ENCODE assay signal across 21 cellular contexts in genomic region chr9:130176760-130177159, GRCh38. TPM values are rescaled to one million over a fixed set of nuclear protein-coding genes. Genes with fewer than 3 reads are reported as not detected.
"Had no signal": no experiment of that assay in that cellular context is flagged by ENCODE, and none has a peak within 500 bp of the region (broad histone marks: within the 10 kb centered on the region; RNA-seq: fewer than 3 reads in every experiment).

No MANE protein-coding gene starts in this region.

- H3K4me2 ChIP-seq: SK-N-SH had no signal

- H3K4me3 ChIP-seq: adrenal gland, gastrocnemius medialis, left lung, mucosa of descending colon, prostate gland, spleen, tibial nerve had no signal

- H3K36me3 ChIP-seq: adrenal gland, gastrocnemius medialis, left lung, prostate gland, spleen, tibial nerve had no signal

- ATAC-seq: gastrocnemius medialis; left lung; mucosa of descending colon; naive thymus-derived CD8-positive, alpha-beta T cell; sciatic nerve; stimulated activated naive CD8-positive, alpha-beta T cell treated with anti-CD3 and anti-CD28 coated beads, Interleukin-15, amount 100 ng/mL, for 72 hours; T-cell had no signal

- H3K27me3 ChIP-seq: adrenal gland, tibial nerve had no signal

- DNase-seq: activated CD4-positive, CD25-positive, alpha-beta regulatory T cell treated with anti-CD3 and anti-CD28 coated beads, Interleukin-2, amount 50 U/mL, for 72 hours; activated naive CD4-positive, alpha-beta T cell treated with anti-CD3 and anti-CD28 coated beads, Interleukin-2, amount 50 U/mL, for 16 hours; activated T-cell treated with anti-CD3 and anti-CD28 coated beads for 4 hours; adrenal gland; gastrocnemius medialis; left lung; mammary epithelial cell; mucosa of descending colon; naive thymus-derived CD8-positive, alpha-beta T cell; SHP77; SK-N-SH; spleen; stimulated activated naive CD8-positive, alpha-beta T cell treated with anti-CD3 and anti-CD28 coated beads, Interleukin-15, amount 100 ng/mL, for 72 hours; T-cell; T-helper 9 cell had no signal

- FAIRE-seq: islet of Langerhans had no signal

- H3K4me3 Mint-ChIP-seq: dendritic cell treated with granulocyte-macrophage colony-stimulating factor and Interleukin-4, amounts not matched to agents 40 ng/mL and 50 ng/mL, for 4 days; stimulated activated naive CD8-positive, alpha-beta T cell treated with anti-CD3 and anti-CD28 coated beads, Interleukin-15, amount 100 ng/mL, for 72 hours; T-cell had no signal

- H3K4me1 ChIP-seq: prostate gland had no signal

- H3K9ac ChIP-seq: SK-N-SH had no signal

- H3K9me3 Mint-ChIP-seq: dendritic cell treated with granulocyte-macrophage colony-stimulating factor and Interleukin-4, amounts not matched to agents 40 ng/mL and 50 ng/mL, for 4 days; naive thymus-derived CD8-positive, alpha-beta T cell; stimulated activated naive CD8-positive, alpha-beta T cell treated with anti-CD3 and anti-CD28 coated beads, Interleukin-15, amount 100 ng/mL, for 72 hours; T-cell had no signal

- H3K27ac Mint-ChIP-seq: dendritic cell treated with granulocyte-macrophage colony-stimulating factor and Interleukin-4, amounts not matched to agents 40 ng/mL and 50 ng/mL, for 4 days; naive thymus-derived CD8-positive, alpha-beta T cell; stimulated activated naive CD8-positive, alpha-beta T cell treated with anti-CD3 and anti-CD28 coated beads, Interleukin-15, amount 100 ng/mL, for 72 hours; T-cell had no signal

- H3K36me3 Mint-ChIP-seq: naive thymus-derived CD8-positive, alpha-beta T cell; T-cell had no signal

- H3K9me3 ChIP-seq: adrenal gland, gastrocnemius medialis, left lung, mucosa of descending colon, prostate gland, SK-N-SH, spleen, tibial nerve had no signal

- H3K27ac ChIP-seq: epithelial cell of prostate, gastrocnemius medialis, left lung, spleen, tibial nerve had no signal

RNA-seq across cellular contexts. Expression of gene NCS1, which starts 4.6 kb away (rescaled TPM):
- total RNA-seq: naive thymus-derived CD8-positive, alpha-beta T cell had no signal
